22 cellular contexts compared by ENCODE assay signal in genomic region chr5:2156358-2157059, GRCh38.
"Had no signal": no experiment of that assay in that cellular context is flagged by ENCODE, and none has a peak within 500 bp of the region (broad histone marks: within the 10 kb centered on the region; RNA-seq: fewer than 3 reads in every experiment).

No MANE protein-coding gene starts in this region.

- ATAC-seq: activated T-cell treated with anti-CD3 and anti-CD28 coated beads, Interleukin-2, amount 50 U/mL, for 72 hours; effector memory CD8-positive, alpha-beta T cell; naive thymus-derived CD8-positive, alpha-beta T cell; pancreas had no signal

- H3K4me3 ChIP-seq: cardiac muscle cell, coronary artery, pancreas, right atrium auricular region, tibial nerve had no signal

- H3K27ac ChIP-seq: cardiac muscle cell, coronary artery, pancreas, right atrium auricular region, tibial nerve had no signal

- H3K4me1 Mint-ChIP-seq: brain; immature natural killer cell; naive thymus-derived CD8-positive, alpha-beta T cell; neural crest cell had no signal

- H3K27me3 ChIP-seq: cardiac muscle cell, pancreas, right atrium auricular region, tibial nerve had no signal

- H3K4me1 ChIP-seq: pancreas, right atrium auricular region, tibial nerve had no signal

- H3K36me3 Mint-ChIP-seq: activated naive CD8-positive, alpha-beta T cell; brain; immature natural killer cell; naive thymus-derived CD8-positive, alpha-beta T cell had no signal

- DNase-seq: activated CD4-positive, alpha-beta T cell treated with anti-CD3 and anti-CD28 coated beads for 4 hours; activated CD4-positive, alpha-beta T cell treated with anti-CD3 and anti-CD28 coated beads, Interleukin-2, amount 50 U/mL, for 4 hours; activated CD4-positive, CD25-positive, alpha-beta regulatory T cell; activated naive CD4-positive, alpha-beta T cell treated with Interleukin-2 at 50 U/mL for 16 hours; activated T-cell treated with anti-CD3 and anti-CD28 coated beads for 4 hours; activated T-cell treated with anti-CD3 and anti-CD28 coated beads, Interleukin-2, amount 50 U/mL, for 72 hours; effector memory CD8-positive, alpha-beta T cell; erythroblast; hypothalamus; immature natural killer cell; naive thymus-derived CD8-positive, alpha-beta T cell; nucleus accumbens; pancreas; stimulated activated CD4-positive, alpha-beta T cell treated with anti-CD3 and anti-CD28 coated beads, Interleukin-2, amount 100 ng/mL, for 48 hours; stimulated activated naive CD4-positive, alpha-beta T cell treated with Interleukin-2 at 50 U/mL for 16 hours had no signal

- H3K36me3 ChIP-seq: cardiac muscle cell, pancreas, right atrium auricular region, tibial nerve had no signal

- H3K27ac Mint-ChIP-seq: activated naive CD8-positive, alpha-beta T cell; activated T-cell treated with anti-CD3 and anti-CD28 coated beads, Interleukin-2, amount 50 U/mL, for 72 hours; brain; effector memory CD8-positive, alpha-beta T cell; immature natural killer cell; naive thymus-derived CD8-positive, alpha-beta T cell had no signal

- H3K4me3 Mint-ChIP-seq: activated naive CD8-positive, alpha-beta T cell; activated T-cell treated with anti-CD3 and anti-CD28 coated beads, Interleukin-2, amount 50 U/mL, for 72 hours; brain; effector memory CD8-positive, alpha-beta T cell; immature natural killer cell; naive thymus-derived CD8-positive, alpha-beta T cell; neural crest cell had no signal

- H3K9me3 ChIP-seq: pancreas, right atrium auricular region had no signal
